In genomic region chr7:141409911-141410329, GRCh38 we compare ENCODE assay signal across 13 cellular contexts.
DNase-seq lines count a peak whose midpoint lies in the region; ATAC-seq, FAIRE-seq and TF ChIP-seq lines count a peak whose summit lies in the region.
"Had no signal": no experiment of that assay in that cellular context is flagged by ENCODE, and none has a peak within 500 bp of the region (broad histone marks: within the 10 kb centered on the region; RNA-seq: fewer than 3 reads in every experiment).

No MANE protein-coding gene starts in this region.

- TF ChIP-seq POLR2A in HepG2 (IDR thresholded peaks at IDR 0.05; ENCODE audit: insufficient read depth in 1 of 2, low read depth in 2 of 2, low read length in 2 of 2) = no peak

- H3K9ac ChIP-seq in SK-N-SH (no peak overlapping the region), HepG2 (ENCODE audit: insufficient read depth, low read depth, low read length) (no peak overlapping the region)

- ATAC-seq in SK-N-SH treated with all-trans-retinoic acid at 6 μM for 48 hours = no peak
- no peak for ATAC-seq in aorta (ENCODE audit: low FRiP score)
- no peak for ATAC-seq in GM19023 (IDR thresholded peaks at IDR 0.05; ENCODE audit: unreplicated experiment)
- ATAC-seq in HepG2 = no peak

- H3K4me2 ChIP-seq in SK-N-SH (no peak overlapping the region), HepG2 (ENCODE audit: low read depth, low read length) (no peak overlapping the region)

- H3F3A ChIP-seq in SK-N-SH (replicated peaks; ENCODE audit: insufficient read depth) = no peaks in the 10 kb centered on the region

- no TSS peak for BruUV-seq in HepG2 (replicated peaks; lab: Mats Ljungman, UMichigan)

- no peak overlapping the region for H2AFZ ChIP-seq in SK-N-SH (ENCODE audit: low read depth)
- no peak overlapping the region for H2AFZ ChIP-seq in HepG2 (ENCODE audit: low read length)

- POLR2A ChIA-PET in SK-N-SH (lab: Yijun Ruan, JAX) = no interaction called here
- POLR2A ChIA-PET in HepG2 (lab: Yijun Ruan, JAX) = no interaction called here

- TF ChIP-seq CTCF in SK-N-SH (IDR thresholded peaks at IDR 0.05) (no peak), HepG2 (CRISPR knock-in tag; IDR thresholded peaks at IDR 0.05) (no peak)

- WGBS in SK-N-SH (ENCODE audit: low lambda C conversion rate) = 16% methylated on average over 9 of the region's 9 CpGs
- 12 to 13% methylated on average over 9 of the region's 9 CpGs for WGBS in aorta, 2 donors
- 33% methylated on average over 9 of the region's 9 CpGs for WGBS in HepG2 (ENCODE audit: low lambda C conversion rate)

- no peak for TF ChIP-seq RAD21 in SK-N-SH (IDR thresholded peaks at IDR 0.05; ENCODE audit: low read length)
- no peak for TF ChIP-seq RAD21 in HepG2 (CRISPR knock-in tag; IDR thresholded peaks at IDR 0.05)

- FAIRE-seq in HepG2 (lab: Jason Lieb, UNC) = no peak
- FAIRE-seq: GM18507 had no signal

- H3K4me1 ChIP-seq in SK-N-SH (ENCODE audit: control insufficient read depth in 1 of 2, insufficient read depth in 2 of 2, low read depth in 1 of 2, low read length in 1 of 2) (peaks cover 0 to 16% of the 10 kb centered on the region in 2 experiments; a peak in 2 of 4 replicates), aorta (ENCODE audit: control insufficient read depth in 1 of 2, insufficient read depth in 2 of 2, low read length in 2 of 2) (no peaks in the 10 kb centered on the region), HepG2 (ENCODE audit: insufficient read depth, low read length) (no peaks in the 10 kb centered on the region)
- H3K4me1 ChIP-seq: SJCRH30 had no signal

- H3K9me2 ChIP-seq in SK-N-SH = no peaks in the 10 kb centered on the region

- H3K79me2 ChIP-seq in SK-N-SH (ENCODE audit: insufficient read depth) = no peaks in the 10 kb centered on the region
- no peaks in the 10 kb centered on the region for H3K79me2 ChIP-seq in HepG2 (ENCODE audit: insufficient read depth, low read length)

- no peak overlapping the region for H3K4me3 ChIP-seq in SK-N-SH (ENCODE audit: low read depth in 2 of 2, low read length in 1 of 2)
- no peak overlapping the region for H3K4me3 ChIP-seq in aorta (ENCODE audit: low read length in 2 of 2)
- no peak overlapping the region for H3K4me3 ChIP-seq in HepG2 (replicated peaks in 1 of 3; ENCODE audit: insufficient read depth in 1 of 3, low read depth in 2 of 3, low read length in 3 of 3)
- H3K4me3 ChIP-seq: SJCRH30 had no signal

- H3K9me3 ChIP-seq in SK-N-SH (no peaks in the 10 kb centered on the region; the same call in 1 of the 2 replicates), aorta (ENCODE audit: control insufficient read depth, low read length) (peaks cover 2% of the 10 kb centered on the region), HepG2 (ENCODE audit: low read length) (no peaks in the 10 kb centered on the region)
- H3K9me3 ChIP-seq: SJCRH30 had no signal

- no peaks in the 10 kb centered on the region for H4K20me1 ChIP-seq in SK-N-SH (ENCODE audit: insufficient read depth)
- no peaks in the 10 kb centered on the region for H4K20me1 ChIP-seq in HepG2 (ENCODE audit: insufficient read depth, low read length)

- H3K27me3 ChIP-seq in SK-N-SH (ENCODE audit: insufficient read depth) = no peaks in the 10 kb centered on the region
- peaks cover 0 to 3% of the 10 kb centered on the region in 2 donors for H3K27me3 ChIP-seq in aorta (ENCODE audit: control insufficient read depth in 1 of 2, insufficient read depth in 2 of 2, low read length in 1 of 2)
- peaks cover 0 to 9% of the 10 kb centered on the region in 2 experiments; a peak in 2 of 5 replicates for H3K27me3 ChIP-seq in HepG2 (ENCODE audit: control insufficient read depth in 1 of 2, insufficient read depth in 2 of 2, low read length in 2 of 2)

- in situ Hi-C loops in HepG2 (cut with HindIII; ENCODE audit: extremely low pct_ligation_motif_present, low pct_unique_long_range_greater_than_20kb) = no loop called here

- intact Hi-C loops in aorta (cut with DNase I) = no loop called here
- intact Hi-C loops in HepG2 (cut with micrococcal nuclease; ENCODE audit: unreplicated experiment) = no loop called here

- H3K27ac ChIP-seq in SK-N-SH (ENCODE audit: low read depth in 2 of 2, low read length in 1 of 2) (peak overlapping the region in 1 of 2 experiments; percentile 56; a peak in 2 of 4 replicates), aorta (ENCODE audit: low read depth in 1 of 2, low read length in 2 of 2) (no peak overlapping the region), HepG2 (ENCODE audit: extremely low read length, insufficient read depth, low read length) (no peak overlapping the region)
- H3K27ac ChIP-seq: HL-60, SJCRH30 had no signal

- CTCF ChIA-PET in SK-N-SH (lab: Yijun Ruan, JAX) (no interaction called here), HepG2 (lab: Yijun Ruan, JAX; ENCODE audit: low intra/inter-chr PET ratio, low total read pairs) (no interaction called here)

- 0 out of 4 replicates have a peak, but pooled peaks of 1 of the 2 experiments have one; percentile 28 for TF ChIP-seq EP300 in SK-N-SH (IDR thresholded peaks at IDR 0.05; ENCODE audit: borderline replicate concordance in 1 of 2, low read depth in 1 of 2, low read length in 1 of 2)
- no peak for TF ChIP-seq EP300 in HepG2 (IDR thresholded peaks at IDR 0.05; ENCODE audit: low read depth in 2 of 2, low read length in 2 of 2)
- no peak for TF ChIP-seq EP300 in HepG2 (CRISPR knock-in tag; IDR thresholded peaks at IDR 0.05; ENCODE audit: borderline replicate concordance)

- DNase-seq in SK-N-SH (peak; percentile 68), NCI-H2227 (lab: John Stamatoyannopoulos, UW; ENCODE audit: unreplicated experiment) (peak; percentile 75), globus pallidus (ENCODE audit: low spot score) (peak; percentile 58), superior temporal gyrus (ENCODE audit: extremely low spot score) (peak; percentile 48), aorta (no peak), HepG2 (ENCODE audit: low spot score) (no peak)
- DNase-seq: CD4-positive, alpha-beta memory T cell; NK-92 treated with Interleukin-12 subunit alpha and Interleukin-12 subunit beta, amount 100 ng/mL, for 24 hours; SJCRH30 had no signal

- H3K36me3 ChIP-seq in SK-N-SH (replicated peaks in 1 of 2; ENCODE audit: control insufficient read depth in 1 of 2, insufficient read depth in 2 of 2, low read length in 1 of 2) (no peaks in the 10 kb centered on the region), aorta (ENCODE audit: control insufficient read depth in 1 of 2, insufficient read depth in 2 of 2, low read length in 1 of 2) (no peaks in the 10 kb centered on the region), HepG2 (replicated peaks in 1 of 2; ENCODE audit: control insufficient read depth in 1 of 2, insufficient read depth in 2 of 2, low read length in 2 of 2) (no peaks in the 10 kb centered on the region)
- H3K36me3 ChIP-seq: SJCRH30 had no signal

TF ChIP-seq in SK-N-SH, 30 proteins besides CTCF, POLR2A, EP300 and RAD21 (continues in another document):
- no peak for TF ChIP-seq TCF12 (IDR thresholded peaks at IDR 0.05)
- TF ChIP-seq TEAD4 (IDR thresholded peaks at IDR 0.05; ENCODE audit: borderline replicate concordance, insufficient read depth) = no peak

TF ChIP-seq in SK-N-SH treated with all-trans-retinoic acid at 6 μM for 48 hours, 23 proteins besides CTCF, POLR2A, EP300 and RAD21 (continues in another document):
- TF ChIP-seq CSDC2 (CRISPR knock-in tag; IDR thresholded peaks at IDR 0.05) = no peak
- TF ChIP-seq RARB (CRISPR knock-in tag; IDR thresholded peaks at IDR 0.05) = no peak
- TF ChIP-seq TCF4 (CRISPR knock-in tag; IDR thresholded peaks at IDR 0.05; ENCODE audit: borderline replicate concordance) = no peak
- TF ChIP-seq ZNF565 (CRISPR knock-in tag; conservative IDR thresholded peaks at IDR 0.05; ENCODE audit: low read depth) = no peak
- no peak for TF ChIP-seq PPARA (CRISPR knock-in tag; IDR thresholded peaks at IDR 0.05; ENCODE audit: borderline replicate concordance)
- TF ChIP-seq ZFP3 (CRISPR knock-in tag; IDR thresholded peaks at IDR 0.05) = no peak
- no peak for TF ChIP-seq CSRNP3 (CRISPR knock-in tag; IDR thresholded peaks at IDR 0.05)

TF ChIP-seq in HepG2, 621 proteins besides CTCF, POLR2A, EP300 and RAD21 (continues in another document):
- TF ChIP-seq KLF9 (CRISPR knock-in tag; IDR thresholded peaks at IDR 0.05; ENCODE audit: low read depth) (no peak), THAP11 (CRISPR knock-in tag; IDR thresholded peaks at IDR 0.05) (no peak), ISL2 (CRISPR knock-in tag; IDR thresholded peaks at IDR 0.05) (no peak), ZNF616 (CRISPR knock-in tag; IDR thresholded peaks at IDR 0.05; ENCODE audit: low read depth) (no peak), TFDP2 (CRISPR knock-in tag; IDR thresholded peaks at IDR 0.05) (no peak)

Comparison
In these comparisons a context has a peak if more than half of its experiments do, and no peak if none do; other contexts are left out.
1. DNase-seq: peak in SK-N-SH (single experiment), NCI-H2227 (single experiment), globus pallidus (single experiment) and superior temporal gyrus (single experiment); none in aorta (0 of 2) and HepG2 (single experiment).
2. Of the 25 proteins assayed by ChIP-seq in both HepG2 and SK-N-SH: peak only in HepG2: none; only in SK-N-SH: MXI1; in both: none; in neither: 23; mixed calls (peak in some experiments, not most) for 1.